Comparison of ENCODE assay signal across 1 cellular context in the genomic region with DNA sequence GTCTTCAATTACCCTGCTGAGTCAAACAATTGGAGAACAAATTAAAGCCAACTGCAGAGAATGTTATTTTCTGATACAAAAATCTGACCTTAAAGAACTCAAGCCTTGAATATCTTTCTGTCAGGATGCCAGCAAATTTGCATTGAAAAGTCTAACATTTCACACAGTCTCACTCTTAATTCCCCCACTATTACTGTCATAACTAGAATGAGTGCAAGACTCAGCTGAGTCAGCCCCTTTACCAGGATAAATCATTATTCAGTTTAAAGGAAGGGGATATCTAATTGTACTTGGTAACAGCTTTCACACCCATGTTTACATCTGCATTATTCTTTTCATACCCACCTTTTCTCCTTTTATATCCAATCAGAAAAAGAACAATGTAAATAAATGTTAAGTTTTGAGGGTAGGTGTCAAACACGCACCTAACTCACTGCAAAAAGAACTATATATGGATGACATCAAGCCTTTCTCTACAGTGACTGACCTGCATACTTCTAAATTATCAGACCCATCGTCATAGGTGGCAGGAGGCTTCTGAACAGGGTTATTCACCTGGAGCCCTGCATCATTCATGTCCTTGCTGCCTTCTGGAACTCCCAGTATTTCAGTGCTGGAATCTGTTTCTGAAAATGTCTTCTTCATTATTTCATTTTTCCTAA.
TF ChIP-seq lines count a peak whose summit lies in the region.

No MANE protein-coding gene starts in this region.

TF ChIP-seq in HepG2, 621 proteins besides CTCF, POLR2A, EP300 and RAD21 (continued from another document):
- TF ChIP-seq, protein P1, sequence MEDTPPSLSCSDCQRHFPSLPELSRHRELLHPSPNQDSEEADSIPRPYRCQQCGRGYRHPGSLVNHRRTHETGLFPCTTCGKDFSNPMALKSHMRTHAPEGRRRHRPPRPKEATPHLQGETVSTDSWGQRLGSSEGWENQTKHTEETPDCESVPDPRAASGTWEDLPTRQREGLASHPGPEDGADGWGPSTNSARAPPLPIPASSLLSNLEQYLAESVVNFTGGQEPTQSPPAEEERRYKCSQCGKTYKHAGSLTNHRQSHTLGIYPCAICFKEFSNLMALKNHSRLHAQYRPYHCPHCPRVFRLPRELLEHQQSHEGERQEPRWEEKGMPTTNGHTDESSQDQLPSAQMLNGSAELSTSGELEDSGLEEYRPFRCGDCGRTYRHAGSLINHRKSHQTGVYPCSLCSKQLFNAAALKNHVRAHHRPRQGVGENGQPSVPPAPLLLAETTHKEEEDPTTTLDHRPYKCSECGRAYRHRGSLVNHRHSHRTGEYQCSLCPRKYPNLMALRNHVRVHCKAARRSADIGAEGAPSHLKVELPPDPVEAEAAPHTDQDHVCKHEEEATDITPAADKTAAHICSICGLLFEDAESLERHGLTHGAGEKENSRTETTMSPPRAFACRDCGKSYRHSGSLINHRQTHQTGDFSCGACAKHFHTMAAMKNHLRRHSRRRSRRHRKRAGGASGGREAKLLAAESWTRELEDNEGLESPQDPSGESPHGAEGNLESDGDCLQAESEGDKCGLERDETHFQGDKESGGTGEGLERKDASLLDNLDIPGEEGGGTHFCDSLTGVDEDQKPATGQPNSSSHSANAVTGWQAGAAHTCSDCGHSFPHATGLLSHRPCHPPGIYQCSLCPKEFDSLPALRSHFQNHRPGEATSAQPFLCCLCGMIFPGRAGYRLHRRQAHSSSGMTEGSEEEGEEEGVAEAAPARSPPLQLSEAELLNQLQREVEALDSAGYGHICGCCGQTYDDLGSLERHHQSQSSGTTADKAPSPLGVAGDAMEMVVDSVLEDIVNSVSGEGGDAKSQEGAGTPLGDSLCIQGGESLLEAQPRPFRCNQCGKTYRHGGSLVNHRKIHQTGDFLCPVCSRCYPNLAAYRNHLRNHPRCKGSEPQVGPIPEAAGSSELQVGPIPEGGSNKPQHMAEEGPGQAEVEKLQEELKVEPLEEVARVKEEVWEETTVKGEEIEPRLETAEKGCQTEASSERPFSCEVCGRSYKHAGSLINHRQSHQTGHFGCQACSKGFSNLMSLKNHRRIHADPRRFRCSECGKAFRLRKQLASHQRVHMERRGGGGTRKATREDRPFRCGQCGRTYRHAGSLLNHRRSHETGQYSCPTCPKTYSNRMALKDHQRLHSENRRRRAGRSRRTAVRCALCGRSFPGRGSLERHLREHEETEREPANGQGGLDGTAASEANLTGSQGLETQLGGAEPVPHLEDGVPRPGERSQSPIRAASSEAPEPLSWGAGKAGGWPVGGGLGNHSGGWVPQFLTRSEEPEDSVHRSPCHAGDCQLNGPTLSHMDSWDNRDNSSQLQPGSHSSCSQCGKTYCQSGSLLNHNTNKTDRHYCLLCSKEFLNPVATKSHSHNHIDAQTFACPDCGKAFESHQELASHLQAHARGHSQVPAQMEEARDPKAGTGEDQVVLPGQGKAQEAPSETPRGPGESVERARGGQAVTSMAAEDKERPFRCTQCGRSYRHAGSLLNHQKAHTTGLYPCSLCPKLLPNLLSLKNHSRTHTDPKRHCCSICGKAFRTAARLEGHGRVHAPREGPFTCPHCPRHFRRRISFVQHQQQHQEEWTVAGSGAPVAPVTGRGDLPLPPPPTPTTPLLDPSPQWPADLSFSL (CRISPR knock-in tag; IDR thresholded peaks at IDR 0.05): no peak
- TF ChIP-seq PHF8 (CRISPR knock-in tag; IDR thresholded peaks at IDR 0.05): no peak
- no peak for TF ChIP-seq PTBP1 (IDR thresholded peaks at IDR 0.05; ENCODE audit: low read depth, low read length, poor library complexity, severe bottlenecking)
- no peak for TF ChIP-seq ZBTB38 (CRISPR knock-in tag; IDR thresholded peaks at IDR 0.05)
- no peak for TF ChIP-seq HNRNPK (IDR thresholded peaks at IDR 0.05; ENCODE audit: low read depth, low read length, poor library complexity, severe bottlenecking)
- TF ChIP-seq, protein P2, sequence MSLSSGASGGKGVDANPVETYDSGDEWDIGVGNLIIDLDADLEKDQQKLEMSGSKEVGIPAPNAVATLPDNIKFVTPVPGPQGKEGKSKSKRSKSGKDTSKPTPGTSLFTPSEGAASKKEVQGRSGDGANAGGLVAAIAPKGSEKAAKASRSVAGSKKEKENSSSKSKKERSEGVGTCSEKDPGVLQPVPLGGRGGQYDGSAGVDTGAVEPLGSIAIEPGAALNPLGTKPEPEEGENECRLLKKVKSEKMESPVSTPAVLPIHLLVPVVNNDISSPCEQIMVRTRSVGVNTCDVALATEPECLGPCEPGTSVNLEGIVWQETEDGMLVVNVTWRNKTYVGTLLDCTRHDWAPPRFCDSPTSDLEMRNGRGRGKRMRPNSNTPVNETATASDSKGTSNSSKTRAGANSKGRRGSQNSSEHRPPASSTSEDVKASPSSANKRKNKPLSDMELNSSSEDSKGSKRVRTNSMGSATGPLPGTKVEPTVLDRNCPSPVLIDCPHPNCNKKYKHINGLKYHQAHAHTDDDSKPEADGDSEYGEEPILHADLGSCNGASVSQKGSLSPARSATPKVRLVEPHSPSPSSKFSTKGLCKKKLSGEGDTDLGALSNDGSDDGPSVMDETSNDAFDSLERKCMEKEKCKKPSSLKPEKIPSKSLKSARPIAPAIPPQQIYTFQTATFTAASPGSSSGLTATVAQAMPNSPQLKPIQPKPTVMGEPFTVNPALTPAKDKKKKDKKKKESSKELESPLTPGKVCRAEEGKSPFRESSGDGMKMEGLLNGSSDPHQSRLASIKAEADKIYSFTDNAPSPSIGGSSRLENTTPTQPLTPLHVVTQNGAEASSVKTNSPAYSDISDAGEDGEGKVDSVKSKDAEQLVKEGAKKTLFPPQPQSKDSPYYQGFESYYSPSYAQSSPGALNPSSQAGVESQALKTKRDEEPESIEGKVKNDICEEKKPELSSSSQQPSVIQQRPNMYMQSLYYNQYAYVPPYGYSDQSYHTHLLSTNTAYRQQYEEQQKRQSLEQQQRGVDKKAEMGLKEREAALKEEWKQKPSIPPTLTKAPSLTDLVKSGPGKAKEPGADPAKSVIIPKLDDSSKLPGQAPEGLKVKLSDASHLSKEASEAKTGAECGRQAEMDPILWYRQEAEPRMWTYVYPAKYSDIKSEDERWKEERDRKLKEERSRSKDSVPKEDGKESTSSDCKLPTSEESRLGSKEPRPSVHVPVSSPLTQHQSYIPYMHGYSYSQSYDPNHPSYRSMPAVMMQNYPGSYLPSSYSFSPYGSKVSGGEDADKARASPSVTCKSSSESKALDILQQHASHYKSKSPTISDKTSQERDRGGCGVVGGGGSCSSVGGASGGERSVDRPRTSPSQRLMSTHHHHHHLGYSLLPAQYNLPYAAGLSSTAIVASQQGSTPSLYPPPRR (CRISPR knock-in tag; IDR thresholded peaks at IDR 0.05; ENCODE audit: borderline replicate concordance): no peak
- TF ChIP-seq, protein P3, sequence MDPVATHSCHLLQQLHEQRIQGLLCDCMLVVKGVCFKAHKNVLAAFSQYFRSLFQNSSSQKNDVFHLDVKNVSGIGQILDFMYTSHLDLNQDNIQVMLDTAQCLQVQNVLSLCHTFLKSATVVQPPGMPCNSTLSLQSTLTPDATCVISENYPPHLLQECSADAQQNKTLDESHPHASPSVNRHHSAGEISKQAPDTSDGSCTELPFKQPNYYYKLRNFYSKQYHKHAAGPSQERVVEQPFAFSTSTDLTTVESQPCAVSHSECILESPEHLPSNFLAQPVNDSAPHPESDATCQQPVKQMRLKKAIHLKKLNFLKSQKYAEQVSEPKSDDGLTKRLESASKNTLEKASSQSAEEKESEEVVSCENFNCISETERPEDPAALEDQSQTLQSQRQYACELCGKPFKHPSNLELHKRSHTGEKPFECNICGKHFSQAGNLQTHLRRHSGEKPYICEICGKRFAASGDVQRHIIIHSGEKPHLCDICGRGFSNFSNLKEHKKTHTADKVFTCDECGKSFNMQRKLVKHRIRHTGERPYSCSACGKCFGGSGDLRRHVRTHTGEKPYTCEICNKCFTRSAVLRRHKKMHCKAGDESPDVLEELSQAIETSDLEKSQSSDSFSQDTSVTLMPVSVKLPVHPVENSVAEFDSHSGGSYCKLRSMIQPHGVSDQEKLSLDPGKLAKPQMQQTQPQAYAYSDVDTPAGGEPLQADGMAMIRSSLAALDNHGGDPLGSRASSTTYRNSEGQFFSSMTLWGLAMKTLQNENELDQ (CRISPR knock-in tag; IDR thresholded peaks at IDR 0.05; ENCODE audit: borderline replicate concordance): no peak
- no peak for TF ChIP-seq ZNF550 (CRISPR knock-in tag; IDR thresholded peaks at IDR 0.05; ENCODE audit: borderline replicate concordance)
- TF ChIP-seq, protein P4, sequence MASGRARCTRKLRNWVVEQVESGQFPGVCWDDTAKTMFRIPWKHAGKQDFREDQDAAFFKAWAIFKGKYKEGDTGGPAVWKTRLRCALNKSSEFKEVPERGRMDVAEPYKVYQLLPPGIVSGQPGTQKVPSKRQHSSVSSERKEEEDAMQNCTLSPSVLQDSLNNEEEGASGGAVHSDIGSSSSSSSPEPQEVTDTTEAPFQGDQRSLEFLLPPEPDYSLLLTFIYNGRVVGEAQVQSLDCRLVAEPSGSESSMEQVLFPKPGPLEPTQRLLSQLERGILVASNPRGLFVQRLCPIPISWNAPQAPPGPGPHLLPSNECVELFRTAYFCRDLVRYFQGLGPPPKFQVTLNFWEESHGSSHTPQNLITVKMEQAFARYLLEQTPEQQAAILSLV (CRISPR knock-in tag; IDR thresholded peaks at IDR 0.05; ENCODE audit: borderline replicate concordance): no peak
- no peak for TF ChIP-seq TBP (CRISPR knock-in tag; IDR thresholded peaks at IDR 0.05)
- no peak for TF ChIP-seq SCMH1 (CRISPR knock-in tag; IDR thresholded peaks at IDR 0.05; ENCODE audit: borderline replicate concordance)
- TF ChIP-seq TAF15 (IDR thresholded peaks at IDR 0.05; ENCODE audit: low read depth, low read length, poor library complexity, severe bottlenecking): no peak
- TF ChIP-seq PCBP1 (IDR thresholded peaks at IDR 0.05; ENCODE audit: borderline replicate concordance, low read depth, low read length): no peak
- no peak for TF ChIP-seq HMGA1 (CRISPR knock-in tag; conservative IDR thresholded peaks at IDR 0.05)
- TF ChIP-seq ATF1 (CRISPR knock-in tag; IDR thresholded peaks at IDR 0.05): no peak
